In genomic region chr10:110460111-110460809, GRCh38 we compare ENCODE assay signal across 9 cellular contexts. TPM values are rescaled to one million over a fixed set of nuclear protein-coding genes. Genes with fewer than 3 reads are reported as not detected.
DNase-seq lines count a peak whose midpoint lies in the region; ATAC-seq, FAIRE-seq and TF ChIP-seq lines count a peak whose summit lies in the region.
"Had no signal": no experiment of that assay in that cellular context is flagged by ENCODE, and none has a peak within 500 bp of the region (broad histone marks: within the 10 kb centered on the region; RNA-seq: fewer than 3 reads in every experiment).

No MANE protein-coding gene starts in this region.

- TF ChIP-seq POLR2A in A549 (IDR thresholded peaks at IDR 0.05; ENCODE audit: low read length): no peak

- TF ChIP-seq CTCF in A549 (IDR thresholded peaks at IDR 0.05): no peak

- ATAC-seq in A549 (peak; percentile 35 to 62; a peak in 5 of 6 replicates), Right ventricle myocardium superior (ENCODE audit: poor library complexity) (peak; percentile 65), GM18517 (IDR thresholded peaks at IDR 0.05; ENCODE audit: unreplicated experiment) (no peak)

- H3K9me3 ChIP-seq in A549: no peaks in the 10 kb centered on the region

- H3K4me1 ChIP-seq in A549: peaks cover 63% of the 10 kb centered on the region

- no peak; a peak in 2 of 5 replicates for TF ChIP-seq RAD21 in A549 (conservative IDR thresholded peaks at IDR 0.05 in 1 of 2, IDR thresholded peaks at IDR 0.05 in 1 of 2)

- no peak for FAIRE-seq in A549 (lab: Jason Lieb, UNC)
- FAIRE-seq: islet of Langerhans had no signal

- 41% methylated on average over 8 of the region's 16 CpGs for WGBS in A549 (ENCODE audit: missing lambda C conversion rate)

- intact Hi-C loops in Right ventricle myocardium superior (cut with DNase I): no loop called here

- H3K4me2 ChIP-seq in A549: peak overlapping the region; percentile 70

- H3K4me3 ChIP-seq in A549: no peak overlapping the region
- no peak overlapping the region for H3K4me3 ChIP-seq in Jurkat, Clone E6-1 (ENCODE audit: low read length)

- TF ChIP-seq EP300 in A549 (IDR thresholded peaks at IDR 0.05): peak; percentile 70 to 80; a peak in 3 of 5 replicates

- CTCF ChIA-PET in A549 (lab: Yijun Ruan, JAX): interaction anchor here (0.7 kb wide), 2 partner anchors 13 to 105 kb away, joined by 3 read pairs; no protein-coding TSS in a partner anchor

- peak overlapping the region; percentile 91 to 93 for H3K27ac ChIP-seq in A549

- POLR2A ChIA-PET in A549 (lab: Yijun Ruan, JAX): interaction anchor here (0.9 kb wide), 1 partner anchor 38 kb away, joined by 6 read pairs; no protein-coding TSS in a partner anchor

- DNase-seq in A549 (ENCODE audit: low read depth in 1 of 2, low spot score in 1 of 2) (peak in 1 of 2 experiments; percentile 68), Right ventricle myocardium superior (peak; percentile 56), Ammon's horn (ENCODE audit: low spot score) (no peak), NCI-H187 (lab: John Stamatoyannopoulos, UW) (no peak)
- DNase-seq in Jurkat, Clone E6-1 (ENCODE audit: low read depth, low spot score): peak; percentile 54
- peak; percentile 68 for DNase-seq in activated CD8-positive, alpha-beta memory T cell treated with anti-CD3 and anti-CD28 coated beads for 24 hours
- peak in 2 of 3 experiments; percentile 55 to 64 for DNase-seq in stimulated activated CD4-positive, alpha-beta T cell treated with anti-CD3 and anti-CD28 coated beads, TNF-alpha, amount 100 ng/mL, for 4 hours (ENCODE audit: low read depth in 3 of 3)

TF ChIP-seq in A549, 52 proteins besides CTCF, POLR2A, EP300 and RAD21 (continues in another document):
- TF ChIP-seq NFE2L2 (conservative IDR thresholded peaks at IDR 0.05; ENCODE audit: low read length) (no peak), HOXB5 (CRISPR knock-in tag; IDR thresholded peaks at IDR 0.05) (no peak), SMC3 (IDR thresholded peaks at IDR 0.05) (0 out of 3 replicates have a peak, but pooled peaks have one; percentile 36), HOXB13 (CRISPR knock-in tag; IDR thresholded peaks at IDR 0.05; ENCODE audit: low read depth) (peak; percentile 40; the same call in 1 of the 2 replicates), FOSB (CRISPR knock-in tag; IDR thresholded peaks at IDR 0.05) (no peak), MAX (IDR thresholded peaks at IDR 0.05) (peak; percentile 21; the same call in 1 of the 2 replicates), CEBPB (IDR thresholded peaks at IDR 0.05) (no peak), HMGXB4 (CRISPR knock-in tag; IDR thresholded peaks at IDR 0.05; ENCODE audit: borderline replicate concordance) (no peak), CBX8 (IDR thresholded peaks at IDR 0.05) (no peak), BHLHE40 (IDR thresholded peaks at IDR 0.05; ENCODE audit: low read depth, low read length) (no peak), RARB (CRISPR knock-in tag; IDR thresholded peaks at IDR 0.05) (no peak), PHF8 (IDR thresholded peaks at IDR 0.05; ENCODE audit: borderline replicate concordance, low read depth) (no peak), RFX5 (IDR thresholded peaks at IDR 0.05) (no peak), POLR2AphosphoS2 (conservative IDR thresholded peaks at IDR 0.05; ENCODE audit: low read length) (no peak), FOXS1 (CRISPR knock-in tag; IDR thresholded peaks at IDR 0.05) (no peak), NPAS2 (CRISPR knock-in tag; IDR thresholded peaks at IDR 0.05; ENCODE audit: borderline replicate concordance) (no peak), TP53 (CRISPR knock-in tag; IDR thresholded peaks at IDR 0.05) (no peak), MYC (IDR thresholded peaks at IDR 0.05; ENCODE audit: borderline replicate concordance, low read length) (no peak), USF2 (IDR thresholded peaks at IDR 0.05) (no peak), BCL3 (IDR thresholded peaks at IDR 0.05) (0 out of 3 replicates have a peak, but pooled peaks have one; percentile 37), EHF (CRISPR knock-in tag; IDR thresholded peaks at IDR 0.05) (no peak), TFCP2L1 (CRISPR knock-in tag; IDR thresholded peaks at IDR 0.05) (no peak), JUNB (IDR thresholded peaks at IDR 0.05) (peak; percentile 54; the same call in 1 of the 2 replicates), ESRRA (IDR thresholded peaks at IDR 0.05; ENCODE audit: borderline replicate concordance, low read length) (no peak), ATOH8 (CRISPR knock-in tag; IDR thresholded peaks at IDR 0.05; ENCODE audit: low read depth) (no peak), FOSL2 (IDR thresholded peaks at IDR 0.05) (0 out of 2 replicates have a peak, but pooled peaks have one; percentile 37), FOSL2 (CRISPR knock-in tag; IDR thresholded peaks at IDR 0.05) (peak; percentile 41; the same call in 1 of the 2 replicates), PBX3 (IDR thresholded peaks at IDR 0.05) (no peak), CBX2 (IDR thresholded peaks at IDR 0.05; ENCODE audit: borderline replicate concordance, low read depth) (no peak), MAFK (IDR thresholded peaks at IDR 0.05; ENCODE audit: partially characterized antibody) (no peak), ZSCAN20 (CRISPR knock-in tag; IDR thresholded peaks at IDR 0.05) (no peak)

RNA-seq across cellular contexts. Expression of gene DUSP5, which starts 37.4 kb away (rescaled TPM):
- polyA plus RNA-seq in A549 (2011; rRNA removed) (152 and 171 TPM in 2 replicates), A549 (2017; fragmentation: RNase III; extraction: RNeasy Plus Mini Kit Qiagen cat#74134 plus additional on column Dnase treatment) (47.9 to 49.3 TPM (median 48.8 TPM) in 3 replicates)
- polyA plus RNA-seq in A549 (2012; cell fraction: cytosol; rRNA removed): 92.2 and 125 TPM in 2 replicates
- polyA plus RNA-seq in A549 (2012; cell fraction: nucleus; rRNA removed): 137 and 140 TPM in 2 replicates
- 652 and 758 TPM in 2 replicates for polyA minus RNA-seq in A549 (2011; rRNA and poly(A)+ RNA removed)
- 5.0 TPM for polyA plus RNA-seq in Jurkat, Clone E6-1 (2012; ENCODE audit: insufficient read depth, insufficient read length)
- total RNA-seq in Right ventricle myocardium superior: 6.8 TPM

Comparison
In these comparisons a context has a peak if more than half of its experiments do, and no peak if none do; other contexts are left out.
1. DNase-seq: peak in Jurkat, Clone E6-1 (single experiment), activated CD8-positive, alpha-beta memory T cell treated with anti-CD3 and anti-CD28 coated beads for 24 hours (single experiment), Right ventricle myocardium superior (single experiment) and stimulated activated CD4-positive, alpha-beta T cell treated with anti-CD3 and anti-CD28 coated beads, TNF-alpha, amount 100 ng/mL, for 4 hours (2 of 3); none in Ammon's horn (single experiment) and NCI-H187 (0 of 2).